8 cellular contexts compared by ENCODE assay signal in the genomic region with DNA sequence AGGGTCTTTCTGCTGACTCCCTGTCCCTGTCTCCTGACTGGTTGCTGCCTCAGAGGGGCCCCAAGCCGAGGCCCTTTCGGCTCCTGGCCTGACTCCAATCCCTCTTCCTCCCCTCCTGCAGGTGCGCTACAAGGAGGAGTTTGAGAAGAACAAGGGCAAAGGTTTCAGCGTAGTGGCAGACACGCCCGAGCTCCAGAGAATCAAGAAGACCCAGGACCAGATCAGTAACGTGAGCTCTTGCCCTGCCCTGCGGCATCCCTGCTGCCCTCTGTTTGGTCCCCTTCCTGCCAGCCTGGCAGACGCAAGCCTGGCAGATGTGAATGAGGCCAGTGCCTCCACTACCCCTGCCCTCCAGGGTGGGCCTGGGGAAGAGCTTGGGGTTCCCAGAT. TPM values are rescaled to one million over a fixed set of nuclear protein-coding genes. Genes with fewer than 3 reads are reported as not detected.
A peak's percentile ranks its signal among the peaks of the same experiment; 100 is the strongest.
DNase-seq lines count a peak whose midpoint lies in the region; ATAC-seq and TF ChIP-seq lines count a peak whose summit lies in the region.

No MANE protein-coding gene starts in this region.

- H3K18ac ChIP-seq in mesenchymal stem cell (ENCODE audit: low read depth in 1 of 2, low read length in 2 of 2) = peak overlapping the region in 1 of 2 experiments; percentile 25

- no peaks in the 10 kb centered on the region for H3K27me3 Mint-ChIP-seq in T-helper 1 cell treated with Interleukin-12 subunit alpha and Interleukin-12 subunit beta and Interleukin-4 antibody, amounts not matched to agents 30 μg/mL and 1 μg/mL, for 36 hours (ENCODE audit: low read depth)

- DNase-seq in DND-41 (peak; percentile 61), mesenchymal stem cell (no peak), UCSD-AML1 (lab: John Stamatoyannopoulos, UW; ENCODE audit: unreplicated experiment) (no peak), amniotic stem cell (lab: John Stamatoyannopoulos, UW) (no peak), NCI-H2196 (lab: John Stamatoyannopoulos, UW; ENCODE audit: unreplicated experiment) (no peak)

- H3K4me1 ChIP-seq in DND-41 (ENCODE audit: insufficient read depth, low read length) (peaks cover 48% of the 10 kb centered on the region), mesenchymal stem cell (ENCODE audit: control insufficient read depth, insufficient read depth, low read depth, low read length) (peaks cover 62% of the 10 kb centered on the region)

- H3K14ac ChIP-seq in mesenchymal stem cell (ENCODE audit: low read length in 2 of 2) = no peak overlapping the region

- no peak overlapping the region for H3K4ac ChIP-seq in mesenchymal stem cell (ENCODE audit: low read depth in 1 of 2, low read length in 2 of 2)

- H4K20me1 ChIP-seq in DND-41 (ENCODE audit: insufficient read depth, low read length) = peaks cover 8% of the 10 kb centered on the region

- H3K4me1 Mint-ChIP-seq in T-helper 1 cell treated with Interleukin-12 subunit alpha and Interleukin-12 subunit beta and Interleukin-4 antibody, amounts not matched to agents 30 μg/mL and 1 μg/mL, for 36 hours (ENCODE audit: low read depth) = peaks cover 50% of the 10 kb centered on the region

- no peaks in the 10 kb centered on the region for H3K9me3 Mint-ChIP-seq in T-helper 1 cell treated with Interleukin-12 subunit alpha and Interleukin-12 subunit beta and Interleukin-4 antibody, amounts not matched to agents 30 μg/mL and 1 μg/mL, for 36 hours

- H2BK12ac ChIP-seq in mesenchymal stem cell (ENCODE audit: low read length in 2 of 2) = no peak overlapping the region

- H2AK5ac ChIP-seq in mesenchymal stem cell (ENCODE audit: low read length, severe bottlenecking) = peak overlapping the region; percentile 11

- peak overlapping the region; percentile 90 for H3K27ac Mint-ChIP-seq in T-helper 1 cell treated with Interleukin-12 subunit alpha and Interleukin-12 subunit beta and Interleukin-4 antibody, amounts not matched to agents 30 μg/mL and 1 μg/mL, for 36 hours

- peak overlapping the region; percentile 36 for H4K91ac ChIP-seq in mesenchymal stem cell (ENCODE audit: low read length)

- H3K9ac ChIP-seq in DND-41 (ENCODE audit: low read depth, low read length) = peak overlapping the region; percentile 49
- no peak overlapping the region for H3K9ac ChIP-seq in mesenchymal stem cell (ENCODE audit: low read length)

- H3K27ac ChIP-seq in DND-41 (ENCODE audit: low read length) (peak overlapping the region; percentile 95), mesenchymal stem cell (ENCODE audit: low read length, poor library complexity, severe bottlenecking) (peak overlapping the region; percentile 66)

- H3K79me2 ChIP-seq in DND-41 (ENCODE audit: insufficient read depth, low read length) = peaks cover 19% of the 10 kb centered on the region

- H3K27me3 ChIP-seq in DND-41 (ENCODE audit: insufficient read depth, low read length, poor library complexity) (no peaks in the 10 kb centered on the region), mesenchymal stem cell (ENCODE audit: control insufficient read depth in 1 of 2, insufficient read depth in 1 of 2, low read length in 2 of 2) (no peaks in the 10 kb centered on the region)

- no peak overlapping the region for H4K8ac ChIP-seq in mesenchymal stem cell (ENCODE audit: low read length)

- no peak overlapping the region for H2BK5ac ChIP-seq in mesenchymal stem cell (ENCODE audit: low read depth, low read length, poor library complexity, severe bottlenecking)

- H3K9me3 ChIP-seq in DND-41 (ENCODE audit: insufficient read depth, low read length, severe bottlenecking) (no peaks in the 10 kb centered on the region), mesenchymal stem cell (ENCODE audit: control insufficient read depth, low read length) (no peaks in the 10 kb centered on the region)

- H3K36me3 Mint-ChIP-seq in T-helper 1 cell treated with Interleukin-12 subunit alpha and Interleukin-12 subunit beta and Interleukin-4 antibody, amounts not matched to agents 30 μg/mL and 1 μg/mL, for 36 hours (ENCODE audit: low read depth) = peaks cover 58% of the 10 kb centered on the region

- peaks cover under 1% of the 10 kb centered on the region for H3K79me1 ChIP-seq in mesenchymal stem cell (replicated peaks; ENCODE audit: low read length, poor library complexity, severe bottlenecking)

- H2AFZ ChIP-seq in DND-41 (ENCODE audit: low read depth, low read length) (peak overlapping the region; percentile 74; the same call in 1 of the 2 replicates), mesenchymal stem cell (ENCODE audit: low read depth, low read length) (no peak overlapping the region)

- H3K4me3 Mint-ChIP-seq in T-helper 1 cell treated with Interleukin-12 subunit alpha and Interleukin-12 subunit beta and Interleukin-4 antibody, amounts not matched to agents 30 μg/mL and 1 μg/mL, for 36 hours = peak overlapping the region; percentile 70

- 89% methylated on average over 9 of the region's 9 CpGs for WGBS in mesenchymal stem cell

- no peak overlapping the region for H3K23ac ChIP-seq in mesenchymal stem cell (ENCODE audit: low read length in 2 of 2)

- H3K4me3 ChIP-seq in DND-41 (ENCODE audit: low read depth in 1 of 2, low read length in 2 of 2) (peak overlapping the region in 1 of 2 experiments; percentile 40; a peak in 2 of 4 replicates), mesenchymal stem cell (ENCODE audit: insufficient read depth in 1 of 2, low read depth in 1 of 2, low read length in 2 of 2) (no peak overlapping the region)

- TF ChIP-seq CTCF in DND-41 (IDR thresholded peaks at IDR 0.05; ENCODE audit: borderline replicate concordance, extremely low read depth, low read length, poor library complexity, severe bottlenecking) = no peak

- no peak overlapping the region for H2BK120ac ChIP-seq in mesenchymal stem cell (ENCODE audit: low read depth, low read length)

- H3K36me3 ChIP-seq in DND-41 (ENCODE audit: insufficient read depth, low read length) = peaks cover 76% of the 10 kb centered on the region
- H3K36me3 ChIP-seq in mesenchymal stem cell (ENCODE audit: control insufficient read depth in 1 of 2, insufficient read depth in 2 of 2, low read depth in 1 of 2, low read length in 2 of 2) = peaks cover 56 to 70% of the 10 kb centered on the region in 2 experiments

- no peak overlapping the region for H2BK15ac ChIP-seq in mesenchymal stem cell (ENCODE audit: low read depth, poor library complexity, severe bottlenecking)

- ATAC-seq in DND-41 (ENCODE audit: insufficient read depth, low read depth) (peak; percentile 51), GM21786 (IDR thresholded peaks at IDR 0.05; ENCODE audit: unreplicated experiment) (peak; percentile 16), HG02678 (IDR thresholded peaks at IDR 0.05; ENCODE audit: unreplicated experiment) (no peak)

- peak overlapping the region; percentile 56 for H3K4me2 ChIP-seq in DND-41 (ENCODE audit: insufficient read depth, low read length)
- no peak overlapping the region for H3K4me2 ChIP-seq in mesenchymal stem cell (ENCODE audit: low read length, poor library complexity, severe bottlenecking)

RNA-seq across cellular contexts. Expression of a gene that starts 28.4 kb away (rescaled TPM):
- 223 TPM for polyA plus RNA-seq in mesenchymal stem cell (2013, experiment 1 of 2)
- polyA plus RNA-seq in mesenchymal stem cell (2013, experiment 2 of 2) = 220 TPM

RNA-seq across cellular contexts. Expression of a gene that starts 44.8 kb away (rescaled TPM):
- 3,739 TPM for polyA plus RNA-seq in mesenchymal stem cell (2013, experiment 1 of 2)
- 3,716 TPM for polyA plus RNA-seq in mesenchymal stem cell (2013, experiment 2 of 2)
